In genomic region chr1:33472349-33472980, GRCh38 we compare ENCODE assay signal across 8 cellular contexts. TPM values are rescaled to one million over a fixed set of nuclear protein-coding genes. Genes with fewer than 3 reads are reported as not detected.
DNase-seq lines count a peak whose midpoint lies in the region; ATAC-seq and TF ChIP-seq lines count a peak whose summit lies in the region.

ZSCAN20 (plus strand) TSS chr1:33472645; CDS start chr1:33479289, 6,644 bp downstream.

- peak within 1 kb of the TSS; percentile 63 for H3K4me3 ChIP-seq in astrocyte of the spinal cord (ENCODE audit: low read depth, low read length)

- in situ Hi-C loops in astrocyte of the spinal cord (cut with HindIII; ENCODE audit: low sequenced_read_pairs): no loop called here

- no peak for TF ChIP-seq CTCF in astrocyte of the spinal cord (IDR thresholded peaks at IDR 0.05; ENCODE audit: low read depth, low read length)

- ATAC-seq in GM18508 (IDR thresholded peaks at IDR 0.05; ENCODE audit: insufficient read depth, unreplicated experiment): peak; percentile 86
- ATAC-seq in HG02981 (IDR thresholded peaks at IDR 0.05; ENCODE audit: unreplicated experiment): peak; percentile 87

- DNase-seq in NCI-H2029 treated with DMSO at 0.1 percent for 48 hours (lab: John Stamatoyannopoulos, UW) (peak; percentile 91), T1000 (lab: John Stamatoyannopoulos, UW) (peak; percentile 99), astrocyte of the spinal cord (ENCODE audit: low read depth, low spot score) (peak; percentile 99), hippocampal formation (lab: John Stamatoyannopoulos, UW) (peak; percentile 97 to 99), renal cortical epithelial cell (ENCODE audit: low read depth) (peak; percentile 95), NCI-H1048 (lab: John Stamatoyannopoulos, UW) (no peak)

RNA-seq across cellular contexts. Expression of gene ZSCAN20, which starts in this region (rescaled TPM):
- total RNA-seq in renal cortical epithelial cell: 7.6 and 15.9 TPM in 2 replicates
